In genomic region chr14:54026671-54027070, GRCh38 we compare ENCODE assay signal across 25 cellular contexts.
"Had no signal": no experiment of that assay in that cellular context is flagged by ENCODE, and none has a peak within 500 bp of the region (broad histone marks: within the 10 kb centered on the region; RNA-seq: fewer than 3 reads in every experiment).

No MANE protein-coding gene starts in this region.

- H3K4me1 ChIP-seq: esophagus squamous epithelium, lower lobe of right lung, right atrium auricular region, tibial nerve, uterus had no signal

- H3K4me1 Mint-ChIP-seq: activated naive CD4-positive, alpha-beta T cell treated with anti-CD3 and anti-CD28 coated beads, Interleukin-2, amount 50 U/mL, for 24 hours had no signal

- ATAC-seq: activated T-cell treated with anti-CD3 and anti-CD28 coated beads, Interleukin-2, amount 50 U/mL, for 72 hours; left cardiac atrium; lower lobe of right lung had no signal

- H3K4me3 ChIP-seq: esophagus squamous epithelium, lower lobe of right lung, right atrium auricular region, skin epidermis, tibial nerve, uterus had no signal

- DNase-seq: activated CD4-positive, alpha-beta T cell treated with anti-CD3 and anti-CD28 coated beads, Interleukin-2, amount 50 U/mL, for 1 hour; activated CD4-positive, CD25-positive, alpha-beta regulatory T cell treated with anti-CD3 and anti-CD28 coated beads, Interleukin-2, amount 50 U/mL, for 72 hours; activated CD8-positive, alpha-beta memory T cell treated with anti-CD3 and anti-CD28 coated beads for 24 hours; activated CD8-positive, alpha-beta memory T cell treated with anti-CD3 and anti-CD28 coated beads, Interleukin-2, amount 50 U/mL, for 48 hours; activated effector memory CD4-positive, alpha-beta T cell treated with anti-CD3 and anti-CD28 coated beads, Interleukin-2, amount 50 U/mL, for 16 hours; activated T-cell treated with anti-CD3 and anti-CD28 coated beads, Interleukin-2, amount 50 U/mL, for 72 hours; effector CD8-positive, alpha-beta T cell; esophagus squamous epithelium; left cardiac atrium; lower lobe of right lung; midbrain; stimulated activated CD4-positive, alpha-beta T cell treated with anti-CD3 and anti-CD28 coated beads, Interleukin-15, amount 100 ng/mL, for 24 hours; stimulated activated CD4-positive, alpha-beta T cell treated with anti-CD3 and anti-CD28 coated beads, Interleukin-2, amount 100 ng/mL, for 48 hours; T-helper 2 cell; uterus had no signal

- H3K27ac ChIP-seq: esophagus squamous epithelium, lower lobe of right lung, right atrium auricular region, skin epidermis, tibial nerve, uterus, VCaP had no signal

- H3K27me3 ChIP-seq: esophagus squamous epithelium, right atrium auricular region, tibial nerve, uterus had no signal

- H3K36me3 ChIP-seq: esophagus squamous epithelium, lower lobe of right lung, right atrium auricular region, tibial nerve, uterus had no signal

- H3K27me3 Mint-ChIP-seq: activated naive CD4-positive, alpha-beta T cell treated with anti-CD3 and anti-CD28 coated beads, Interleukin-2, amount 50 U/mL, for 24 hours; dendritic cell treated with granulocyte-macrophage colony-stimulating factor and Interleukin-4, amounts not matched to agents 40 ng/mL and 50 ng/mL, for 4 days; progenitor cell of endocrine pancreas; stimulated activated naive CD8-positive, alpha-beta T cell treated with anti-CD3 and anti-CD28 coated beads, Interleukin-15, Interleukin-2, amounts not matched to agents 100 ng/mL and 50 ng/mL, for 24 hours had no signal

- H3K27ac Mint-ChIP-seq: activated naive CD4-positive, alpha-beta T cell treated with anti-CD3 and anti-CD28 coated beads, Interleukin-2, amount 50 U/mL, for 24 hours; activated T-cell treated with anti-CD3 and anti-CD28 coated beads, Interleukin-2, amount 50 U/mL, for 72 hours; dendritic cell treated with granulocyte-macrophage colony-stimulating factor and Interleukin-4, amounts not matched to agents 40 ng/mL and 50 ng/mL, for 4 days; progenitor cell of endocrine pancreas; stimulated activated naive CD8-positive, alpha-beta T cell treated with anti-CD3 and anti-CD28 coated beads, Interleukin-15, Interleukin-2, amounts not matched to agents 100 ng/mL and 50 ng/mL, for 24 hours had no signal

- H3K9me3 ChIP-seq: esophagus squamous epithelium, lower lobe of right lung, uterus had no signal

- FAIRE-seq: astrocyte, endothelial cell of umbilical vein had no signal

- H3K36me3 Mint-ChIP-seq: activated naive CD4-positive, alpha-beta T cell treated with anti-CD3 and anti-CD28 coated beads, Interleukin-2, amount 50 U/mL, for 24 hours had no signal

- H3K4me3 Mint-ChIP-seq: activated naive CD4-positive, alpha-beta T cell treated with anti-CD3 and anti-CD28 coated beads, Interleukin-2, amount 50 U/mL, for 24 hours; activated T-cell treated with anti-CD3 and anti-CD28 coated beads, Interleukin-2, amount 50 U/mL, for 72 hours; dendritic cell treated with granulocyte-macrophage colony-stimulating factor and Interleukin-4, amounts not matched to agents 40 ng/mL and 50 ng/mL, for 4 days; stimulated activated naive CD8-positive, alpha-beta T cell treated with anti-CD3 and anti-CD28 coated beads, Interleukin-15, Interleukin-2, amounts not matched to agents 100 ng/mL and 50 ng/mL, for 24 hours had no signal
